Comparison of ENCODE assay signal across 8 cellular contexts in the genomic region with DNA sequence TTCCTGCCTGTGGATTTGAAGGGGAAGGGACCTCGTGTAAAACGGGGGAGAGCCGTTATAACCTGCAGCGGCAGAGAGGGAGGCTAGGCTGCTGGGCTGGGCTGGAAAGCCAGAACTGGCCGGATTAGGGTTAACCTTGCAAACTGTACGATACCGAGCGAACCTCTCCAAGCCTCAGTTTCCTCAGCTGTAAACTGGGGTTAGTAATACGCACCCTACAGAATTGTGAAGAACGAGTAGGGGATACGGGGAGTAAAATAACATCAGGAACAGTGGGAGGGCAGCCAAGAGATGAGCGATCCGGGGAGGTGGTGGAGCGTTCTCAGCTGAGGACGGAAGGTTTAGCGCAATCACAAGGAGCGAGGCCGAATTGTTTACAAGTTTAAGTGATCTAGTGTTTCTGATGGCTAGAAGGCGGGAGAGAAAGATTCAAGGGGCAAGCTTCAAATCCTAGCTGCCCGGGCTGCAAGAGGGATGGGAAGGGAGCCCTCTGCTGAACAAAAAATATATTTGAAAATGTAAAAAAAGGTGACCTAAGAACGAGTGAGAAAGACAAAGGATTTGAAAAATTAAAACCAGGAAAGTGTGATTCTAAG. TPM values are rescaled to one million over a fixed set of nuclear protein-coding genes. Genes with fewer than 3 reads are reported as not detected.
DNase-seq lines count a peak whose midpoint lies in the region; ATAC-seq, FAIRE-seq and TF ChIP-seq lines count a peak whose summit lies in the region.

No MANE protein-coding gene starts in this region.

- H3K4me1 ChIP-seq in Loucy (ENCODE audit: insufficient read depth, low read length, poor library complexity, severe bottlenecking): peaks cover 19% of the 10 kb centered on the region
- peaks cover 10% of the 10 kb centered on the region for H3K4me1 ChIP-seq in iPS-15b (ENCODE audit: control insufficient read depth, insufficient read depth, low read length)

- no peaks in the 10 kb centered on the region for H3K36me3 ChIP-seq in Loucy (ENCODE audit: insufficient read depth, low read length)
- H3K36me3 ChIP-seq in iPS-15b (ENCODE audit: control insufficient read depth, insufficient read depth, low read length): no peaks in the 10 kb centered on the region

- H3K9me3 ChIP-seq in Loucy (ENCODE audit: insufficient read depth, low read depth, low read length) (no peaks in the 10 kb centered on the region), iPS-15b (ENCODE audit: control insufficient read depth, insufficient read depth, low read length) (no peaks in the 10 kb centered on the region)

- DNase-seq in RCC 7860 (ENCODE audit: low spot score) (peak; percentile 51), brain pericyte (ENCODE audit: low read depth, low spot score) (peak; percentile 30), sciatic nerve (ENCODE audit: low spot score) (peak; percentile 56)

- H3K4me3 ChIP-seq in Loucy (ENCODE audit: low read length, poor library complexity, severe bottlenecking) (peak overlapping the region; percentile 75), iPS-15b (ENCODE audit: low read depth, low read length) (peak overlapping the region; percentile 70)

- H3F3A ChIP-seq in Loucy (ENCODE audit: low read depth): no peaks in the 10 kb centered on the region

- intact Hi-C loops in sciatic nerve (cut with DNase I): loop anchor here (5.0 kb wide), 1 partner anchor 86 kb away; no protein-coding TSS in a partner anchor

- ATAC-seq in sciatic nerve: peak; percentile 80
- ATAC-seq in GM18873 (IDR thresholded peaks at IDR 0.05; ENCODE audit: low FRiP score, unreplicated experiment): no peak
- ATAC-seq in GM21367 (IDR thresholded peaks at IDR 0.05; ENCODE audit: unreplicated experiment): no peak

- H3K9me2 ChIP-seq in Loucy (replicated peaks; ENCODE audit: low read depth, low read length): no peaks in the 10 kb centered on the region

- no peaks in the 10 kb centered on the region for H4K20me1 ChIP-seq in Loucy (ENCODE audit: insufficient read depth, low read length, poor library complexity, severe bottlenecking)

- peak overlapping the region; percentile 98 for H2AFZ ChIP-seq in Loucy (ENCODE audit: low read length)

- FAIRE-seq in G401.6 (lab: Jason Lieb, UNC) (peak; percentile 95), RCC 7860 (lab: Jason Lieb, UNC) (peak; percentile 84)

- H3K27me3 ChIP-seq in Loucy (ENCODE audit: insufficient read depth, low read length, poor library complexity, severe bottlenecking): peaks cover 9% of the 10 kb centered on the region
- peaks cover 53% of the 10 kb centered on the region for H3K27me3 ChIP-seq in iPS-15b (ENCODE audit: control insufficient read depth, insufficient read depth, low read length)

- H3K4me2 ChIP-seq in Loucy (ENCODE audit: low read depth, low read length, poor library complexity, severe bottlenecking): peak overlapping the region; percentile 96

- no peaks in the 10 kb centered on the region for H3K79me2 ChIP-seq in Loucy (ENCODE audit: insufficient read depth, low read length)

- H3K9ac ChIP-seq in Loucy (ENCODE audit: low read depth, low read length, poor library complexity, severe bottlenecking): peak overlapping the region; percentile 64
- H3K9ac ChIP-seq in iPS-15b (ENCODE audit: low read depth, low read length): peak overlapping the region; percentile 17

- peak; percentile 66 for TF ChIP-seq CTCF in Loucy (conservative IDR thresholded peaks at IDR 0.05; ENCODE audit: low read length)

RNA-seq across cellular contexts. Expression of gene SEMA5B, which starts 0.8 kb away (rescaled TPM):
- total RNA-seq in sciatic nerve: 10.1 TPM

RNA-seq across cellular contexts. Expression of gene PDIA5, which starts 38.5 kb away (rescaled TPM):
- 27.8 TPM for total RNA-seq in sciatic nerve
